In the genomic region with DNA sequence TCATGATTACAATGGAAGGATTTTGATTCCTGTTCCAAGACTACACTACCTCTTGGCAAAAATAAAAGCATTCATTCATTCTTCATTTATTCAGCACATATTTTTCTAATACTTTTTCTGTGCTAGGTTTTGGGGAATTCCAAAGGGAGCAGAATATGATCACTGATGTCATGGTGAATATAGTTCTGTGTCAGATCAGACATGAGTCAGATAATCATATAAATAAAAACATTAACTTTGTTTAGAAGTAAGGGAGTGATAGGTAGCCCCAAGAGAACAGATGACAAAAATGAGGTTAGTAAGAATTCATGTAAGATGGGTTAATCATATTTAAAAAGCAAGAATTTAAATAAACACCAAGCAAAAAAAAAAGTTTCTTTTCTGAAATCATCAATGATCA, we compare ENCODE assay signal across 20 cellular contexts.
"Had no signal": no experiment of that assay in that cellular context is flagged by ENCODE, and none has a peak within 500 bp of the region (broad histone marks: within the 10 kb centered on the region; RNA-seq: fewer than 3 reads in every experiment).

No MANE protein-coding gene starts in this region.

- H3K4me1 ChIP-seq: body of pancreas, pancreas, uterus had no signal

- H3K27ac ChIP-seq: body of pancreas, heart left ventricle, pancreas, psoas muscle, skin epidermis, stomach, suprapubic skin, tibial nerve, uterus, WERI-Rb-1 had no signal

- H3K36me3 ChIP-seq: heart left ventricle, pancreas, stomach, suprapubic skin, tibial nerve, uterus, WERI-Rb-1 had no signal

- DNase-seq: activated CD4-positive, alpha-beta T cell treated with anti-CD3 and anti-CD28 coated beads, Interleukin-2, amount 50 U/mL, for 48 hours; activated gamma-delta T cell; activated naive CD4-positive, alpha-beta T cell treated with anti-CD3 and anti-CD28 coated beads, Interleukin-2, amount 50 U/mL, for 16 hours; activated naive CD8-positive, alpha-beta T cell treated with anti-CD3 and anti-CD28 coated beads, Interleukin-2, amount 50 U/mL, for 24 hours; body of pancreas; effector CD4-positive, alpha-beta T cell; heart left ventricle; left cardiac atrium; pancreas; psoas muscle; right cardiac atrium; stimulated activated CD4-positive, alpha-beta T cell treated with anti-CD3 and anti-CD28 coated beads, Interleukin-1b, Interleukin-23, amount 100 ng/mL, for 48 hours; stomach; T-cell; uterus; WERI-Rb-1 had no signal

- H3K9me3 ChIP-seq: body of pancreas, heart left ventricle, pancreas, psoas muscle, stomach, suprapubic skin, tibial nerve, uterus had no signal

- H3K4me3 ChIP-seq: body of pancreas, heart left ventricle, pancreas, psoas muscle, skin epidermis, stomach, suprapubic skin, tibial nerve, uterus had no signal

- ATAC-seq: activated naive CD8-positive, alpha-beta T cell treated with anti-CD3 and anti-CD28 coated beads, Interleukin-2, amount 50 U/mL, for 24 hours; body of pancreas; heart left ventricle; left cardiac atrium; pancreas; psoas muscle; right cardiac atrium; stimulated activated memory B cell treated with anti-CD40 and anti-IgM and Interleukin-4, amounts not matched to agents 10 μg/mL and 1 μg/mL and 100 μg/mL, for 72 hours; T-cell had no signal

- H3K27me3 ChIP-seq: body of pancreas, heart left ventricle, pancreas, stomach, suprapubic skin, tibial nerve, uterus had no signal
